In genomic region chr22:31895317-31896133, GRCh38 we compare ENCODE assay signal across 1 cellular context.
TF ChIP-seq lines count a peak whose summit lies in the region.

No MANE protein-coding gene starts in this region.

TF ChIP-seq in K562, 482 proteins besides CTCF, POLR2A, EP300 and RAD21 (continued from another document and continues in another):
- TF ChIP-seq ZNF277 (CRISPR knock-in tag; IDR thresholded peaks at IDR 0.05; ENCODE audit: borderline replicate concordance) (no peak), MAFK (IDR thresholded peaks at IDR 0.05; ENCODE audit: low read length) (peak; percentile 61; the same call in 1 of the 2 replicates), EHMT2 (IDR thresholded peaks at IDR 0.05) (peak; percentile 36; the same call in 1 of the 2 replicates), GTF2F1 (IDR thresholded peaks at IDR 0.05; ENCODE audit: low read depth, low read length) (no peak), XRCC4 (IDR thresholded peaks at IDR 0.05; ENCODE audit: extremely low read depth, insufficient read depth, insufficient read length) (no peak), SNIP1 (IDR thresholded peaks at IDR 0.05; ENCODE audit: low read depth) (no peak), ZNF644 (tag; IDR thresholded peaks at IDR 0.05; ENCODE audit: low read depth) (no peak), THRA (IDR thresholded peaks at IDR 0.05) (no peak), NBN (IDR thresholded peaks at IDR 0.05; ENCODE audit: low read depth) (peak; percentile 68; the same call in 1 of the 2 replicates), ZFP91 (CRISPR knock-in tag; IDR thresholded peaks at IDR 0.05) (no peak), FUS (optimal IDR thresholded peaks at IDR 0.05; ENCODE audit: low read depth, low read length) (no peak), ZFPM2 (CRISPR knock-in tag; IDR thresholded peaks at IDR 0.05) (no peak), TFAM (CRISPR knock-in tag; conservative IDR thresholded peaks at IDR 0.05) (no peak), MITF (IDR thresholded peaks at IDR 0.05) (peak; percentile 10; the same call in 1 of the 2 replicates), TEAD4 (IDR thresholded peaks at IDR 0.05; ENCODE audit: low read length) (peak; percentile 96), TEAD4 (CRISPR knock-in tag; IDR thresholded peaks at IDR 0.05; ENCODE audit: borderline replicate concordance) (no peak), SRSF1 (IDR thresholded peaks at IDR 0.05; ENCODE audit: low read depth, low read length) (no peak), ZMIZ1 (IDR thresholded peaks at IDR 0.05; ENCODE audit: low read depth in 2 of 2, low read length in 2 of 2) (peak in 1 of 2 experiments; percentile 85; a peak in 2 of 4 replicates), KAT8 (IDR thresholded peaks at IDR 0.05; ENCODE audit: low read depth) (no peak), ELF1 (tag; IDR thresholded peaks at IDR 0.05) (0 out of 2 replicates have a peak, but pooled peaks have one; percentile 2), ZBTB17 (CRISPR knock-in tag; IDR thresholded peaks at IDR 0.05) (no peak), ATF4 (CRISPR knock-in tag; IDR thresholded peaks at IDR 0.05) (no peak), TEAD1 (CRISPR knock-in tag; IDR thresholded peaks at IDR 0.05) (no peak), MEF2D (tag; conservative IDR thresholded peaks at IDR 0.05; ENCODE audit: low read depth) (no peak), ZFX (CRISPR knock-in tag; IDR thresholded peaks at IDR 0.05) (no peak), ARID3B (CRISPR knock-in tag; IDR thresholded peaks at IDR 0.05; ENCODE audit: borderline replicate concordance) (no peak), SMAD4 (CRISPR knock-in tag; conservative IDR thresholded peaks at IDR 0.05) (no peak; the same call in none of the 2 replicates), KLF16 (IDR thresholded peaks at IDR 0.05) (peak; percentile 87), ARID4B (CRISPR knock-in tag; IDR thresholded peaks at IDR 0.05) (no peak), SREBF2 (CRISPR knock-in tag; IDR thresholded peaks at IDR 0.05) (no peak), BRF2 (IDR thresholded peaks at IDR 0.05; ENCODE audit: borderline replicate concordance, insufficient read depth, insufficient read length) (no peak), MBD1 (CRISPR knock-in tag; IDR thresholded peaks at IDR 0.05) (no peak), CBX8 (IDR thresholded peaks at IDR 0.05; ENCODE audit: borderline replicate concordance, extremely low read depth, low read depth, low read length, poor library complexity, severe bottlenecking) (no peak)
